ENCODE assay signal across 8 cellular contexts in genomic region chr2:231530099-231531085, GRCh38. TPM values are rescaled to one million over a fixed set of nuclear protein-coding genes. Genes with fewer than 3 reads are reported as not detected.
DNase-seq lines count a peak whose midpoint lies in the region; ATAC-seq and TF ChIP-seq lines count a peak whose summit lies in the region.

NMUR1 (minus strand) TSS chr2:231530445; CDS start chr2:231530361, 84 bp downstream.

- H3K4me3 ChIP-seq in HL-60 (replicated peaks; ENCODE audit: insufficient read depth, low read length) = no peak within 1 kb of the TSS; the same call in 1 of the 2 replicates
- no peak within 1 kb of the TSS for H3K4me3 ChIP-seq in choroid plexus epithelial cell (ENCODE audit: low read depth, low read length)

- H3K4me1 Mint-ChIP-seq in memory B cell = peaks cover 7% of the 10 kb centered on the region

- no peak within 1 kb of the TSS for H3K27ac ChIP-seq in HL-60 (replicated peaks)

- peaks cover 10% of the 10 kb centered on the region for H3K27me3 ChIP-seq in HL-60 (ENCODE audit: insufficient read depth, poor library complexity, severe bottlenecking)

- H3K27ac Mint-ChIP-seq in memory B cell = no peak within 1 kb of the TSS

- peaks cover 30% of the 10 kb centered on the region for H3K27me3 Mint-ChIP-seq in memory B cell

- peak; percentile 35 to 36 for DNase-seq in HL-60 (ENCODE audit: low read depth in 1 of 2, low spot score in 1 of 2)
- peak; percentile 80 for DNase-seq in activated CD4-positive, CD25-positive, alpha-beta regulatory T cell treated with anti-CD3 and anti-CD28 coated beads, Interleukin-2, amount 50 U/mL, for 72 hours
- DNase-seq in choroid plexus epithelial cell (ENCODE audit: low read depth) = no peak
- peak; percentile 75 to 77 for DNase-seq in memory B cell (ENCODE audit: low spot score in 2 of 2)
- peak; percentile 55 for DNase-seq in stimulated activated CD8-positive, alpha-beta memory T cell treated with anti-CD3 and anti-CD28 coated beads, Interleukin-15, amount 100 ng/mL, for 24 hours (ENCODE audit: low read depth)
- DNase-seq in ureter (ENCODE audit: low spot score) = no peak

- H3K9me3 Mint-ChIP-seq in memory B cell = no peaks in the 10 kb centered on the region

- ATAC-seq in memory B cell (ENCODE audit: low read depth) (peak; percentile 95), HG02852 (IDR thresholded peaks at IDR 0.05; ENCODE audit: unreplicated experiment) (no peak)

- H3K4me3 Mint-ChIP-seq in memory B cell = peak within 1 kb of the TSS; percentile 47

- H3K36me3 Mint-ChIP-seq in memory B cell = no peaks in the 10 kb centered on the region

- TF ChIP-seq CTCF in GM12873 (IDR thresholded peaks at IDR 0.05; ENCODE audit: insufficient read depth, low read depth, low read length, missing control alignments) = peak; percentile 74
- TF ChIP-seq CTCF in HL-60 (IDR thresholded peaks at IDR 0.05; ENCODE audit: insufficient read depth, low read length) = no peak
- peak; percentile 49 for TF ChIP-seq CTCF in choroid plexus epithelial cell (conservative IDR thresholded peaks at IDR 0.05; ENCODE audit: low read depth, low read length)

RNA-seq across cellular contexts. Expression of gene NMUR1, which starts in this region (rescaled TPM):
- total RNA-seq in ureter = 2.0 TPM

Comparison
In these comparisons a context has a peak if more than half of its experiments do, and no peak if none do; other contexts are left out.
1. DNase-seq: peak in HL-60 (2 of 2), activated CD4-positive, CD25-positive, alpha-beta regulatory T cell treated with anti-CD3 and anti-CD28 coated beads, Interleukin-2, amount 50 U/mL, for 72 hours (single experiment), memory B cell (2 of 2) and stimulated activated CD8-positive, alpha-beta memory T cell treated with anti-CD3 and anti-CD28 coated beads, Interleukin-15, amount 100 ng/mL, for 24 hours (single experiment); none in choroid plexus epithelial cell (single experiment) and ureter (single experiment).